Comparison of ENCODE assay signal across 7 cellular contexts in the genomic region with DNA sequence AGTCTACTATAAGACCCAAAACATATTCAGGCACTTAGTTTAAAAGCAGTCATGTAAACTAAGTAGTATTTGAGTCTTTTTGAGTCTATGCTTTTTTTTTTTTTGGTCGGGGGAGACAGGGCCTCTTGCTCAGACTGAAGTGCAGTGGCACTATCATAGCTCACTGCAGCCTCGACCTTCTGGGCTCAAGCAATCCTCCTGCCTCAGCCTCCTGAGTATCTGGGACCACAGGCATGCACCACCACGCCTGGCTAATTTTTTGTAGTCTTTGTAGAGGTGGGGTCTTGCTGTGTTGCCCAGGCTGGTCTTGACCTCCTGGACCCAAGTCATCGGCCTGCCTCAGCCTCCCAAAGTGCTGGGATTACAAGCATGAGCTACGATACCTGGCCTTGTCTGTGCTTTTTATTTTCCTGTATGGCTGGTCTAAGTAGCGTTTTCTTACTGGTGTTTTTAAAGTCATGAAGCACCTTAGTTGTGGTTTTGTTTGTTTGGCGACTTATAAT. TPM values are rescaled to one million over a fixed set of nuclear protein-coding genes. Genes with fewer than 3 reads are reported as not detected.
A peak's percentile ranks its signal among the peaks of the same experiment; 100 is the strongest.
DNase-seq lines count a peak whose midpoint lies in the region; ATAC-seq and TF ChIP-seq lines count a peak whose summit lies in the region.
"Not testable (repeated sequence)": the region's sequence is repeated elsewhere in the genome, so short reads cannot be mapped to it uniquely, and the experiment has no call there.

No MANE protein-coding gene starts in this region.

- H3K36me3 ChIP-seq in BLaER1 treated with 17β-estradiol and CSF1 and Interleukin-3, amounts not matched to agents 10 nM and 100 nM = peaks cover 46 to 64% (median 56%) of the 10 kb centered on the region in 11 experiments
- H3K36me3 ChIP-seq in HEK293 (ENCODE audit: control insufficient read depth in 2 of 2, insufficient read depth in 1 of 2, low read length in 2 of 2) = peaks cover 34 to 44% of the 10 kb centered on the region in 2 experiments

- peaks cover 18% of the 10 kb centered on the region for H3K36me3 Mint-ChIP-seq in WTC11
- peaks cover 21% of the 10 kb centered on the region for H3K36me3 Mint-ChIP-seq in nephron progenitor cell (ENCODE audit: low read depth)

- not testable (repeated sequence) for H3K27me3 Mint-ChIP-seq in WTC11 (ENCODE audit: low read depth); nephron progenitor cell (ENCODE audit: low read depth, poor library complexity)

- H3K4me3 ChIP-seq in BLaER1 treated with 17β-estradiol and CSF1 and Interleukin-3, amounts not matched to agents 10 nM and 100 nM; HEK293 (ENCODE audit: low read depth, low read length); dorsolateral prefrontal cortex: not testable (repeated sequence)

- H3K4me1 Mint-ChIP-seq in WTC11 (peaks cover 36% of the 10 kb centered on the region), nephron progenitor cell (peaks cover 44% of the 10 kb centered on the region)

- not testable (repeated sequence) for TF ChIP-seq CTCF in HEK293 (tag by site-specific recombination; IDR thresholded peaks at IDR 0.05); WTC11 (IDR thresholded peaks at IDR 0.05); dorsolateral prefrontal cortex (IDR thresholded peaks at IDR 0.05 in 54 of 56, conservative IDR thresholded peaks at IDR 0.05 in 2 of 56; ENCODE audit: low read depth in 1 of 56, partially characterized antibody in 56 of 56); nephron progenitor cell (IDR thresholded peaks at IDR 0.05)

- peak overlapping the region in 6 of 11 experiments; percentile 0 to 92 (median 32); a peak in 7 of 22 replicates for H3K4me2 ChIP-seq in BLaER1 treated with 17β-estradiol and CSF1 and Interleukin-3, amounts not matched to agents 10 nM and 100 nM

- H4K20me1 ChIP-seq in BLaER1 treated with 17β-estradiol and CSF1 and Interleukin-3, amounts not matched to agents 10 nM and 100 nM = peaks cover 47 to 98% (median 89%) of the 10 kb centered on the region in 11 experiments; a peak in 19 of 22 replicates

- intact Hi-C loops in dorsolateral prefrontal cortex (cut with DNase I) = loop anchor here in 1 of 2 donors (10.0 kb wide), 1 partner anchor 68 kb away; no protein-coding TSS in a partner anchor

- H3K9me3 ChIP-seq in BLaER1 treated with 17β-estradiol and CSF1 and Interleukin-3, amounts not matched to agents 10 nM and 100 nM (replicated peaks in 1 of 11); HEK293 (ENCODE audit: control insufficient read depth, insufficient read depth, low read depth, low read length): not testable (repeated sequence)

- not testable (repeated sequence) for ATAC-seq in WTC11

- CTCF ChIA-PET in HEK293 (lab: Yijun Ruan, JAX) = interaction anchor here (1.6 kb wide), 1 partner anchor 9 kb away, joined by 10 read pairs; no protein-coding TSS in a partner anchor
- CTCF ChIA-PET in WTC11 (lab: Charles Lee) = interaction anchor here (0.9 to 1.3 kb wide), 2 partner anchors 9 to 19 kb away, joined by 4 to 6 read pairs; no protein-coding TSS in a partner anchor

- H3K4me3 Mint-ChIP-seq in WTC11, nephron progenitor cell: not testable (repeated sequence)

- H3K27ac ChIP-seq in BLaER1 treated with 17β-estradiol and CSF1 and Interleukin-3, amounts not matched to agents 10 nM and 100 nM = peak overlapping the region in 6 of 11 experiments; percentile 27 to 97 (median 41); a peak in 11 of 22 replicates
- not testable (repeated sequence) for H3K27ac ChIP-seq in HEK293 (ENCODE audit: extremely low read depth, low read depth, low read length)
- H3K27ac ChIP-seq in angular gyrus (ENCODE audit: low read depth, low read length) (peak overlapping the region; percentile 30), dorsolateral prefrontal cortex (peak overlapping the region in 43 of 59 donors; percentile 5 to 95 (median 89)), substantia nigra (ENCODE audit: low read depth, low read length, poor library complexity, severe bottlenecking) (peak overlapping the region; percentile 2)

- H3K4me1 ChIP-seq in BLaER1 treated with 17β-estradiol and CSF1 and Interleukin-3, amounts not matched to agents 10 nM and 100 nM = peaks cover 56 to 90% (median 76%) of the 10 kb centered on the region in 10 experiments
- peaks cover 11% of the 10 kb centered on the region for H3K4me1 ChIP-seq in HEK293 (ENCODE audit: control insufficient read depth, insufficient read depth, low read length)

- peak overlapping the region in 3 of 11 experiments; percentile 29 to 32 (median 31); a peak in 2 of 22 replicates for H3K9ac ChIP-seq in BLaER1 treated with 17β-estradiol and CSF1 and Interleukin-3, amounts not matched to agents 10 nM and 100 nM

- POLR2A ChIA-PET in HEK293 (lab: Yijun Ruan, JAX) = interaction anchor here (0.7 kb wide), 1 partner anchor 525 kb away, joined by 3 read pairs; a partner anchor contains a TSS
- POLR2A ChIA-PET in WTC11 (lab: Charles Lee) = not testable (repeated sequence)

- not testable (repeated sequence) for H3K27me3 ChIP-seq in BLaER1 treated with 17β-estradiol and CSF1 and Interleukin-3, amounts not matched to agents 10 nM and 100 nM; dorsolateral prefrontal cortex

- H3K27ac Mint-ChIP-seq in WTC11 (peak overlapping the region; percentile 29; the same call in 1 of the 2 replicates), nephron progenitor cell (peak overlapping the region; percentile 13)

- DNase-seq in WTC11 (ENCODE audit: low spot score); dorsolateral prefrontal cortex; nephron progenitor cell; substantia nigra (lab: John Stamatoyannopoulos, UW): not testable (repeated sequence)

- not testable (repeated sequence) for H3K9me3 Mint-ChIP-seq in WTC11, nephron progenitor cell

TF ChIP-seq in HEK293, 187 proteins besides CTCF, POLR2A, EP300 and RAD21:
- TF ChIP-seq ZNF121 (tag by site-specific recombination; IDR thresholded peaks at IDR 0.05) = peak; percentile 94

TF ChIP-seq in WTC11, 78 proteins besides CTCF, POLR2A, EP300 and RAD21:
- peak; percentile 93 for TF ChIP-seq ZNF121 (CRISPR knock-in tag; IDR thresholded peaks at IDR 0.05)

RNA-seq across cellular contexts. Expression of a gene that starts 43.2 kb away (rescaled TPM):
- total RNA-seq in WTC11 (2021) (57.7 to 65.7 TPM (median 62.7 TPM) in 3 replicates), dorsolateral prefrontal cortex (100 to 1,000 TPM in 8 of 120 experiments, 10 to 100 TPM in 112; 65.0 to 126 (median 81.9) TPM)
